16 cellular contexts compared by ENCODE assay signal in genomic region chr12:101001669-101002068, GRCh38.
DNase-seq lines count a peak whose midpoint lies in the region; ATAC-seq and TF ChIP-seq lines count a peak whose summit lies in the region.
"Had no signal": no experiment of that assay in that cellular context is flagged by ENCODE, and none has a peak within 500 bp of the region (broad histone marks: within the 10 kb centered on the region; RNA-seq: fewer than 3 reads in every experiment).

No MANE protein-coding gene starts in this region.

- H3K9me3 ChIP-seq in left lung, result no peaks in the 10 kb centered on the region
- H3K9me3 ChIP-seq in tibial nerve, result no peaks in the 10 kb centered on the region
- H3K9me3 ChIP-seq: esophagus squamous epithelium, mucosa of descending colon had no signal

- H3K27me3 ChIP-seq in left lung, result no peaks in the 10 kb centered on the region
- H3K27me3 ChIP-seq in tibial nerve, result no peaks in the 10 kb centered on the region
- H3K27me3 ChIP-seq: esophagus squamous epithelium had no signal

- no peaks in the 10 kb centered on the region for H3K36me3 ChIP-seq in left lung
- no peaks in the 10 kb centered on the region for H3K36me3 ChIP-seq in tibial nerve
- H3K36me3 ChIP-seq: esophagus squamous epithelium had no signal

- no peak for TF ChIP-seq CTCF in left lung (IDR thresholded peaks at IDR 0.05)
- TF ChIP-seq CTCF in tibial nerve (IDR thresholded peaks at IDR 0.05), result no peak

- intact Hi-C loops in left lung (cut with DNase I), result no loop called here

- no peaks in the 10 kb centered on the region for H3K9me3 Mint-ChIP-seq in activated CD4-positive, alpha-beta T cell treated with anti-CD3 and anti-CD28 coated beads, Interleukin-2, amount 10 ng/mL, durations not matched to agents 7 days and 5 days
- H3K9me3 Mint-ChIP-seq: activated CD4-positive, alpha-beta memory T cell treated with anti-CD3 and anti-CD28 coated beads, Interleukin-2, amount 10 ng/mL, durations not matched to agents 7 days and 5 days had no signal

- TF ChIP-seq EP300 in tibial nerve (IDR thresholded peaks at IDR 0.05), result no peak

- no peak for DNase-seq in left lung
- no peak for DNase-seq in Kasumi-1 (lab: John Stamatoyannopoulos, UW)
- no peak for DNase-seq in activated CD4-positive, alpha-beta T cell treated with anti-CD3 and anti-CD28 coated beads, Interleukin-2, amount 10 ng/mL, durations not matched to agents 7 days and 5 days
- DNase-seq in DMS 273 treated with DMSO at 0.1 percent for 48 hours (lab: John Stamatoyannopoulos, UW), result no peak
- DNase-seq in tibial nerve (ENCODE audit: low spot score in 2 of 2), result no peak
- DNase-seq: activated CD4-positive, alpha-beta memory T cell treated with anti-CD3 and anti-CD28 coated beads, Interleukin-2, amount 10 ng/mL, durations not matched to agents 7 days and 5 days; activated naive CD4-positive, alpha-beta T cell treated with anti-CD3 and anti-CD28 coated beads, Interleukin-2, amount 50 U/mL, for 16 hours; cerebellar nuclear complex; esophagus squamous epithelium; HCEC 1CT; IMR-90; mucosa of descending colon had no signal

- H3K27ac ChIP-seq in left lung (no peak overlapping the region), tibial nerve (no peak overlapping the region)
- H3K27ac ChIP-seq: esophagus squamous epithelium, PC-9 had no signal

- no peak overlapping the region for H3K4me3 Mint-ChIP-seq in activated CD4-positive, alpha-beta T cell treated with anti-CD3 and anti-CD28 coated beads, Interleukin-2, amount 10 ng/mL, durations not matched to agents 7 days and 5 days
- H3K4me3 Mint-ChIP-seq: activated CD4-positive, alpha-beta memory T cell treated with anti-CD3 and anti-CD28 coated beads, Interleukin-2, amount 10 ng/mL, durations not matched to agents 7 days and 5 days had no signal

- H3K4me3 ChIP-seq in left lung (no peak overlapping the region), tibial nerve (no peak overlapping the region)
- H3K4me3 ChIP-seq: esophagus squamous epithelium, mucosa of descending colon, PC-9 had no signal

- no peaks in the 10 kb centered on the region for H3K4me1 ChIP-seq in left lung
- H3K4me1 ChIP-seq in tibial nerve, result no peaks in the 10 kb centered on the region
- H3K4me1 ChIP-seq: esophagus squamous epithelium had no signal

- no peaks in the 10 kb centered on the region for H3K36me3 Mint-ChIP-seq in activated CD4-positive, alpha-beta T cell treated with anti-CD3 and anti-CD28 coated beads, Interleukin-2, amount 10 ng/mL, durations not matched to agents 7 days and 5 days (ENCODE audit: low read depth)

- POLR2A ChIA-PET in activated CD4-positive, alpha-beta T cell treated with anti-CD3 and anti-CD28 coated beads, Interleukin-2, amount 10 ng/mL, durations not matched to agents 7 days and 5 days (lab: Charles Lee), result no interaction called here

- H3K4me1 Mint-ChIP-seq in activated CD4-positive, alpha-beta T cell treated with anti-CD3 and anti-CD28 coated beads, Interleukin-2, amount 10 ng/mL, durations not matched to agents 7 days and 5 days, result no peaks in the 10 kb centered on the region
- H3K4me1 Mint-ChIP-seq: activated CD4-positive, alpha-beta memory T cell treated with anti-CD3 and anti-CD28 coated beads, Interleukin-2, amount 10 ng/mL, durations not matched to agents 7 days and 5 days had no signal

- TF ChIP-seq POLR2A in tibial nerve (IDR thresholded peaks at IDR 0.05), result no peak

- no peaks in the 10 kb centered on the region for H3K27me3 Mint-ChIP-seq in activated CD4-positive, alpha-beta T cell treated with anti-CD3 and anti-CD28 coated beads, Interleukin-2, amount 10 ng/mL, durations not matched to agents 7 days and 5 days
- H3K27me3 Mint-ChIP-seq: activated CD4-positive, alpha-beta memory T cell treated with anti-CD3 and anti-CD28 coated beads, Interleukin-2, amount 10 ng/mL, durations not matched to agents 7 days and 5 days had no signal

- CTCF ChIA-PET in activated CD4-positive, alpha-beta T cell treated with anti-CD3 and anti-CD28 coated beads, Interleukin-2, amount 10 ng/mL, durations not matched to agents 7 days and 5 days (lab: Charles Lee), result no interaction called here

- peak; percentile 81 for ATAC-seq in GM18907 (IDR thresholded peaks at IDR 0.05; ENCODE audit: unreplicated experiment)
- peak; percentile 71 for ATAC-seq in GM21737 (IDR thresholded peaks at IDR 0.05; ENCODE audit: unreplicated experiment)
- peak; percentile 58 for ATAC-seq in HG03280 (IDR thresholded peaks at IDR 0.05; ENCODE audit: unreplicated experiment)
- peak; percentile 48 for ATAC-seq in left lung
- ATAC-seq: mucosa of descending colon had no signal

- no peak overlapping the region for H3K27ac Mint-ChIP-seq in activated CD4-positive, alpha-beta T cell treated with anti-CD3 and anti-CD28 coated beads, Interleukin-2, amount 10 ng/mL, durations not matched to agents 7 days and 5 days
- H3K27ac Mint-ChIP-seq: activated CD4-positive, alpha-beta memory T cell treated with anti-CD3 and anti-CD28 coated beads, Interleukin-2, amount 10 ng/mL, durations not matched to agents 7 days and 5 days had no signal

- 91 to 93% methylated on average over 5 of the region's 5 CpGs for WGBS in tibial nerve, 2 donors
